Comparison of ENCODE assay signal across 21 cellular contexts in genomic region chr18:64668563-64668962, GRCh38.
DNase-seq lines count a peak whose midpoint lies in the region; ATAC-seq and TF ChIP-seq lines count a peak whose summit lies in the region.
"Had no signal": no experiment of that assay in that cellular context is flagged by ENCODE, and none has a peak within 500 bp of the region (broad histone marks: within the 10 kb centered on the region; RNA-seq: fewer than 3 reads in every experiment).

No MANE protein-coding gene starts in this region.

- CTCF ChIA-PET in GM10248 (lab: Yijun Ruan, JAX): interaction anchor here (1.8 kb wide), 1 partner anchor 10 kb away, joined by 5 read pairs; no protein-coding TSS in a partner anchor

- peak; percentile 60 for ATAC-seq in left colon
- ATAC-seq: CD8-positive, alpha-beta T cell had no signal

- no peak for TF ChIP-seq POLR2A in lower leg skin (IDR thresholded peaks at IDR 0.05)

- in situ Hi-C loops in SK-MEL-5 (cut with HindIII; ENCODE audit: low pct_unique_long_range_greater_than_20kb, low sequenced_read_pairs): no loop called here

- POLR2A ChIA-PET in GM10248 (lab: Yijun Ruan, JAX): no interaction called here

- no peak overlapping the region for H3K4me3 ChIP-seq in lower leg skin (ENCODE audit: low read depth, poor library complexity, severe bottlenecking)
- H3K4me3 ChIP-seq: SK-N-MC had no signal

- DNase-seq in DMS53 (lab: John Stamatoyannopoulos, UW): peak; percentile 62
- peak; percentile 17 for DNase-seq in DMS53 treated with DMSO at 0.1 percent for 48 hours (lab: John Stamatoyannopoulos, UW; ENCODE audit: unreplicated experiment)
- DNase-seq in SK-MEL-5 (ENCODE audit: low read depth, low spot score): peak; percentile 15
- no peak for DNase-seq in left colon
- DNase-seq in lower leg skin (ENCODE audit: low spot score in 2 of 2): no peak
- no peak for DNase-seq in GM10248 (ENCODE audit: extremely low spot score)
- no peak for DNase-seq in stimulated activated CD4-positive, alpha-beta T cell treated with anti-CD3 and anti-CD28 coated beads, Interleukin-4, amount 100 ng/mL, for 1 hour
- DNase-seq: Caco-2; CD8-positive, alpha-beta T cell; DMS79 treated with DMSO at 0.1 percent for 48 hours; GF-D8; NCI-H1105 treated with DMSO at 0.1 percent for 48 hours; NCI-H1694; NCI-H2081; NCI-H2171; NCI-H226; NCI-H510A; NCI-H774; Right ventricle myocardium superior; RPMI8226 had no signal

- TF ChIP-seq CTCF in lower leg skin (IDR thresholded peaks at IDR 0.05) (no peak), GM10248 (IDR thresholded peaks at IDR 0.05; ENCODE audit: control extremely low read depth, extremely low read depth, low read depth, missing control alignments) (no peak)

- intact Hi-C loops in left colon (cut with DNase I, micrococcal nuclease): no loop called here
- intact Hi-C loops in lower leg skin (cut with DNase I; ENCODE audit: low total_unique reads): no loop called here

- 84 to 97% methylated on average over 1 of the region's 1 CpG for WGBS in lower leg skin, 2 donors

Comparison
In these comparisons a context has a peak if more than half of its experiments do, and no peak if none do; other contexts are left out.
1. DNase-seq: peak in DMS53 (single experiment), DMS53 treated with DMSO at 0.1 percent for 48 hours (single experiment) and SK-MEL-5 (single experiment); none in left colon (0 of 2), lower leg skin (0 of 2), GM10248 (single experiment) and stimulated activated CD4-positive, alpha-beta T cell treated with anti-CD3 and anti-CD28 coated beads, Interleukin-4, amount 100 ng/mL, for 1 hour (single experiment).